1 cellular context compared by ENCODE assay signal in the genomic region with DNA sequence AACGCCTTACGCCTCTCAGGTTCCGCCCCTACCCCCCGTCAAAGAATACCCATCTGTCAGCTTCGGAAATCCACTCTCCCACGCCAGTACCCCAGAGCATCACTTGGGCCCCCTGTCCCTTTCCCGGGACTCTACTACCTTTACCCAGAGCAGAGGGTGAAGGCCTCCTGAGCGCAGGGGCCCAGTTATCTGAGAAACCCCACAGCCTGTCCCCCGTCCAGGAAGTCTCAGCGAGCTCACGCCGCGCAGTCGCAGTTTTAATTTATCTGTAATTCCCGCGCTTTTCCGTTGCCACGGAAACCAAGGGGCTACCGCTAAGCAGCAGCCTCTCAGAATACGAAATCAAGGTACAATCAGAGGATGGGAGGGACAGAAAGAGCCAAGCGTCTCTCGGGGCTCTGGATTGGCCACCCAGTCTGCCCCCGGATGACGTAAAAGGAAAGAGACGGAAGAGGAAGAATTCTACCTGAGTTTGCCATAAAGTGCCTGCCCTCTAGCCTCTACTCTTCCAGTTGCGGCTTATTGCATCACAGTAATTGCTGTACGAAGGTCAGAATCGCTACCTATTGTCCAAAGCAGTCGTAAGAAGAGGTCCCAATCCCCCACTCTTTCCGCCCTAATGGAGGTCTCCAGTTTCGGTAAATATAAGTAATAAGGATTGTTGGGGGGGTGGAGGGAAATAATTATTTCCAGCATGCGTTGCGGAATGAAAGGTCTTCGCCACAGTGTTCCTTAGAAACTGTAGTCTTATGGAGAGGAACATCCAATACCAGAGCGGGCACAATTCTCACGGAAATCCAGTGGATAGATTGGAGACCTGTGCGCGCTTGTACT.
A peak's percentile ranks its signal among the peaks of the same experiment; 100 is the strongest.
TF ChIP-seq lines count a peak whose summit lies in the region.

A gene (minus strand): TSS at position 232 of the 834 bp plus-strand sequence. CDS start 1,268 bp downstream, outside the sequence.

TF ChIP-seq in HepG2, 621 proteins besides CTCF, POLR2A, EP300 and RAD21 (continued from another document and continues in another):
- no peak for TF ChIP-seq ZNF577 (CRISPR knock-in tag; IDR thresholded peaks at IDR 0.05; ENCODE audit: borderline replicate concordance, low read depth)
- TF ChIP-seq ZNF891 (CRISPR knock-in tag; IDR thresholded peaks at IDR 0.05): 0 out of 2 replicates have a peak, but pooled peaks have one; percentile 22
- TF ChIP-seq, protein P1, sequence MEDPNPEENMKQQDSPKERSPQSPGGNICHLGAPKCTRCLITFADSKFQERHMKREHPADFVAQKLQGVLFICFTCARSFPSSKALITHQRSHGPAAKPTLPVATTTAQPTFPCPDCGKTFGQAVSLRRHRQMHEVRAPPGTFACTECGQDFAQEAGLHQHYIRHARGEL (CRISPR knock-in tag; IDR thresholded peaks at IDR 0.05): no peak
- peak; percentile 80; the same call in 1 of the 2 replicates for TF ChIP-seq MAZ (IDR thresholded peaks at IDR 0.05; ENCODE audit: borderline replicate concordance, low read depth, low read length)
- peak; percentile 66 for TF ChIP-seq MAZ (CRISPR knock-in tag; IDR thresholded peaks at IDR 0.05; ENCODE audit: low read depth)
- TF ChIP-seq ZNF607 (CRISPR knock-in tag; IDR thresholded peaks at IDR 0.05; ENCODE audit: borderline replicate concordance): no peak; the same call in 1 of the 2 replicates
- peak; percentile 92 for TF ChIP-seq BORCS8-MEF2B (CRISPR knock-in tag; IDR thresholded peaks at IDR 0.05)
- TF ChIP-seq RNF2 (conservative IDR thresholded peaks at IDR 0.05; ENCODE audit: low read depth): peak; percentile 65; the same call in 1 of the 2 replicates
- TF ChIP-seq KMT2B (CRISPR knock-in tag; IDR thresholded peaks at IDR 0.05): peak; percentile 68; the same call in 1 of the 2 replicates
- TF ChIP-seq FOXM1 (CRISPR knock-in tag; IDR thresholded peaks at IDR 0.05): no peak
- TF ChIP-seq CHCHD3 (CRISPR knock-in tag; IDR thresholded peaks at IDR 0.05): no peak
- TF ChIP-seq NR2F1 (CRISPR knock-in tag; IDR thresholded peaks at IDR 0.05): peak in 1 of 2 experiments; percentile 74; a peak in 3 of 4 replicates
- TF ChIP-seq ZNF713 (CRISPR knock-in tag; IDR thresholded peaks at IDR 0.05): no peak
- no peak for TF ChIP-seq ZNF510 (CRISPR knock-in tag; IDR thresholded peaks at IDR 0.05; ENCODE audit: low read depth)
- TF ChIP-seq, protein P2, sequence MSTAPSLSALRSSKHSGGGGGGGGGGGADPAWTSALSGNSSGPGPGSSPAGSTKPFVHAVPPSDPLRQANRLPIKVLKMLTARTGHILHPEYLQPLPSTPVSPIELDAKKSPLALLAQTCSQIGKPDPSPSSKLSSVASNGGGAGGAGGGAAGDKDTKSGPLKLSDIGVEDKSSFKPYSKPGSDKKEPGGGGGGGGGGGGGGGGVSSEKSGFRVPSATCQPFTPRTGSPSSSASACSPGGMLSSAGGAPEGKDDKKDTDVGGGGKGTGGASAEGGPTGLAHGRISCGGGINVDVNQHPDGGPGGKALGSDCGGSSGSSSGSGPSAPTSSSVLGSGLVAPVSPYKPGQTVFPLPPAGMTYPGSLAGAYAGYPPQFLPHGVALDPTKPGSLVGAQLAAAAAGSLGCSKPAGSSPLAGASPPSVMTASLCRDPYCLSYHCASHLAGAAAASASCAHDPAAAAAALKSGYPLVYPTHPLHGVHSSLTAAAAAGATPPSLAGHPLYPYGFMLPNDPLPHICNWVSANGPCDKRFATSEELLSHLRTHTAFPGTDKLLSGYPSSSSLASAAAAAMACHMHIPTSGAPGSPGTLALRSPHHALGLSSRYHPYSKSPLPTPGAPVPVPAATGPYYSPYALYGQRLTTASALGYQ (CRISPR knock-in tag; IDR thresholded peaks at IDR 0.05): peak; percentile 65
- TF ChIP-seq ZNF430 (CRISPR knock-in tag; IDR thresholded peaks at IDR 0.05): peak; percentile 81
- TF ChIP-seq ZFX (CRISPR knock-in tag; IDR thresholded peaks at IDR 0.05; ENCODE audit: low read depth): peak; percentile 84
- peak; percentile 94 for TF ChIP-seq ELF3 (CRISPR knock-in tag; IDR thresholded peaks at IDR 0.05)
- peak; percentile 100 for TF ChIP-seq HDAC1 (CRISPR knock-in tag; IDR thresholded peaks at IDR 0.05)
- TF ChIP-seq, protein P3, sequence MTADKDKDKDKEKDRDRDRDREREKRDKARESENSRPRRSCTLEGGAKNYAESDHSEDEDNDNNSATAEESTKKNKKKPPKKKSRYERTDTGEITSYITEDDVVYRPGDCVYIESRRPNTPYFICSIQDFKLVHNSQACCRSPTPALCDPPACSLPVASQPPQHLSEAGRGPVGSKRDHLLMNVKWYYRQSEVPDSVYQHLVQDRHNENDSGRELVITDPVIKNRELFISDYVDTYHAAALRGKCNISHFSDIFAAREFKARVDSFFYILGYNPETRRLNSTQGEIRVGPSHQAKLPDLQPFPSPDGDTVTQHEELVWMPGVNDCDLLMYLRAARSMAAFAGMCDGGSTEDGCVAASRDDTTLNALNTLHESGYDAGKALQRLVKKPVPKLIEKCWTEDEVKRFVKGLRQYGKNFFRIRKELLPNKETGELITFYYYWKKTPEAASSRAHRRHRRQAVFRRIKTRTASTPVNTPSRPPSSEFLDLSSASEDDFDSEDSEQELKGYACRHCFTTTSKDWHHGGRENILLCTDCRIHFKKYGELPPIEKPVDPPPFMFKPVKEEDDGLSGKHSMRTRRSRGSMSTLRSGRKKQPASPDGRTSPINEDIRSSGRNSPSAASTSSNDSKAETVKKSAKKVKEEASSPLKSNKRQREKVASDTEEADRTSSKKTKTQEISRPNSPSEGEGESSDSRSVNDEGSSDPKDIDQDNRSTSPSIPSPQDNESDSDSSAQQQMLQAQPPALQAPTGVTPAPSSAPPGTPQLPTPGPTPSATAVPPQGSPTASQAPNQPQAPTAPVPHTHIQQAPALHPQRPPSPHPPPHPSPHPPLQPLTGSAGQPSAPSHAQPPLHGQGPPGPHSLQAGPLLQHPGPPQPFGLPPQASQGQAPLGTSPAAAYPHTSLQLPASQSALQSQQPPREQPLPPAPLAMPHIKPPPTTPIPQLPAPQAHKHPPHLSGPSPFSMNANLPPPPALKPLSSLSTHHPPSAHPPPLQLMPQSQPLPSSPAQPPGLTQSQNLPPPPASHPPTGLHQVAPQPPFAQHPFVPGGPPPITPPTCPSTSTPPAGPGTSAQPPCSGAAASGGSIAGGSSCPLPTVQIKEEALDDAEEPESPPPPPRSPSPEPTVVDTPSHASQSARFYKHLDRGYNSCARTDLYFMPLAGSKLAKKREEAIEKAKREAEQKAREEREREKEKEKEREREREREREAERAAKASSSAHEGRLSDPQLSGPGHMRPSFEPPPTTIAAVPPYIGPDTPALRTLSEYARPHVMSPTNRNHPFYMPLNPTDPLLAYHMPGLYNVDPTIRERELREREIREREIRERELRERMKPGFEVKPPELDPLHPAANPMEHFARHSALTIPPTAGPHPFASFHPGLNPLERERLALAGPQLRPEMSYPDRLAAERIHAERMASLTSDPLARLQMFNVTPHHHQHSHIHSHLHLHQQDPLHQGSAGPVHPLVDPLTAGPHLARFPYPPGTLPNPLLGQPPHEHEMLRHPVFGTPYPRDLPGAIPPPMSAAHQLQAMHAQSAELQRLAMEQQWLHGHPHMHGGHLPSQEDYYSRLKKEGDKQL (CRISPR knock-in tag; IDR thresholded peaks at IDR 0.05; ENCODE audit: low read depth): peak; percentile 26; the same call in 1 of the 2 replicates
- peak; percentile 70; the same call in 1 of the 2 replicates for TF ChIP-seq SRF (IDR thresholded peaks at IDR 0.05; ENCODE audit: low read depth, low read length)
- peak in 1 of 2 experiments; percentile 98; a peak in 2 of 4 replicates for TF ChIP-seq KLF16 (CRISPR knock-in tag; IDR thresholded peaks at IDR 0.05)
- peak in 1 of 2 experiments; percentile 39; a peak in 1 of 4 replicates for TF ChIP-seq MAFK (conservative IDR thresholded peaks at IDR 0.05 in 1 of 2, IDR thresholded peaks at IDR 0.05 in 1 of 2; ENCODE audit: low read length in 2 of 2)
- peak; percentile 50; the same call in 1 of the 2 replicates for TF ChIP-seq ZNF260 (CRISPR knock-in tag; IDR thresholded peaks at IDR 0.05; ENCODE audit: borderline replicate concordance, low read depth)
- TF ChIP-seq, protein P4, sequence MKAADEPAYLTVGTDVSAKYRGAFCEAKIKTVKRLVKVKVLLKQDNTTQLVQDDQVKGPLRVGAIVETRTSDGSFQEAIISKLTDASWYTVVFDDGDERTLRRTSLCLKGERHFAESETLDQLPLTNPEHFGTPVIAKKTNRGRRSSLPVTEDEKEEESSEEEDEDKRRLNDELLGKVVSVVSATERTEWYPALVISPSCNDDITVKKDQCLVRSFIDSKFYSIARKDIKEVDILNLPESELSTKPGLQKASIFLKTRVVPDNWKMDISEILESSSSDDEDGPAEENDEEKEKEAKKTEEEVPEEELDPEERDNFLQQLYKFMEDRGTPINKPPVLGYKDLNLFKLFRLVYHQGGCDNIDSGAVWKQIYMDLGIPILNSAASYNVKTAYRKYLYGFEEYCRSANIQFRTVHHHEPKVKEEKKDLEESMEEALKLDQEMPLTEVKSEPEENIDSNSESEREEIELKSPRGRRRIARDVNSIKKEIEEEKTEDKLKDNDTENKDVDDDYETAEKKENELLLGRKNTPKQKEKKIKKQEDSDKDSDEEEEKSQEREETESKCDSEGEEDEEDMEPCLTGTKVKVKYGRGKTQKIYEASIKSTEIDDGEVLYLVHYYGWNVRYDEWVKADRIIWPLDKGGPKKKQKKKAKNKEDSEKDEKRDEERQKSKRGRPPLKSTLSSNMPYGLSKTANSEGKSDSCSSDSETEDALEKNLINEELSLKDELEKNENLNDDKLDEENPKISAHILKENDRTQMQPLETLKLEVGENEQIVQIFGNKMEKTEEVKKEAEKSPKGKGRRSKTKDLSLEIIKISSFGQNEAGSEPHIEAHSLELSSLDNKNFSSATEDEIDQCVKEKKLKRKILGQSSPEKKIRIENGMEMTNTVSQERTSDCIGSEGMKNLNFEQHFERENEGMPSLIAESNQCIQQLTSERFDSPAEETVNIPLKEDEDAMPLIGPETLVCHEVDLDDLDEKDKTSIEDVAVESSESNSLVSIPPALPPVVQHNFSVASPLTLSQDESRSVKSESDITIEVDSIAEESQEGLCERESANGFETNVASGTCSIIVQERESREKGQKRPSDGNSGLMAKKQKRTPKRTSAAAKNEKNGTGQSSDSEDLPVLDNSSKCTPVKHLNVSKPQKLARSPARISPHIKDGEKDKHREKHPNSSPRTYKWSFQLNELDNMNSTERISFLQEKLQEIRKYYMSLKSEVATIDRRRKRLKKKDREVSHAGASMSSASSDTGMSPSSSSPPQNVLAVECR (CRISPR knock-in tag; IDR thresholded peaks at IDR 0.05; ENCODE audit: borderline replicate concordance): peak; percentile 99
- TF ChIP-seq, protein P5, sequence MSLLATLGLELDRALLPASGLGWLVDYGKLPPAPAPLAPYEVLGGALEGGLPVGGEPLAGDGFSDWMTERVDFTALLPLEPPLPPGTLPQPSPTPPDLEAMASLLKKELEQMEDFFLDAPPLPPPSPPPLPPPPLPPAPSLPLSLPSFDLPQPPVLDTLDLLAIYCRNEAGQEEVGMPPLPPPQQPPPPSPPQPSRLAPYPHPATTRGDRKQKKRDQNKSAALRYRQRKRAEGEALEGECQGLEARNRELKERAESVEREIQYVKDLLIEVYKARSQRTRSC (CRISPR knock-in tag; IDR thresholded peaks at IDR 0.05; ENCODE audit: low read depth): no peak
- TF ChIP-seq, protein P6, sequence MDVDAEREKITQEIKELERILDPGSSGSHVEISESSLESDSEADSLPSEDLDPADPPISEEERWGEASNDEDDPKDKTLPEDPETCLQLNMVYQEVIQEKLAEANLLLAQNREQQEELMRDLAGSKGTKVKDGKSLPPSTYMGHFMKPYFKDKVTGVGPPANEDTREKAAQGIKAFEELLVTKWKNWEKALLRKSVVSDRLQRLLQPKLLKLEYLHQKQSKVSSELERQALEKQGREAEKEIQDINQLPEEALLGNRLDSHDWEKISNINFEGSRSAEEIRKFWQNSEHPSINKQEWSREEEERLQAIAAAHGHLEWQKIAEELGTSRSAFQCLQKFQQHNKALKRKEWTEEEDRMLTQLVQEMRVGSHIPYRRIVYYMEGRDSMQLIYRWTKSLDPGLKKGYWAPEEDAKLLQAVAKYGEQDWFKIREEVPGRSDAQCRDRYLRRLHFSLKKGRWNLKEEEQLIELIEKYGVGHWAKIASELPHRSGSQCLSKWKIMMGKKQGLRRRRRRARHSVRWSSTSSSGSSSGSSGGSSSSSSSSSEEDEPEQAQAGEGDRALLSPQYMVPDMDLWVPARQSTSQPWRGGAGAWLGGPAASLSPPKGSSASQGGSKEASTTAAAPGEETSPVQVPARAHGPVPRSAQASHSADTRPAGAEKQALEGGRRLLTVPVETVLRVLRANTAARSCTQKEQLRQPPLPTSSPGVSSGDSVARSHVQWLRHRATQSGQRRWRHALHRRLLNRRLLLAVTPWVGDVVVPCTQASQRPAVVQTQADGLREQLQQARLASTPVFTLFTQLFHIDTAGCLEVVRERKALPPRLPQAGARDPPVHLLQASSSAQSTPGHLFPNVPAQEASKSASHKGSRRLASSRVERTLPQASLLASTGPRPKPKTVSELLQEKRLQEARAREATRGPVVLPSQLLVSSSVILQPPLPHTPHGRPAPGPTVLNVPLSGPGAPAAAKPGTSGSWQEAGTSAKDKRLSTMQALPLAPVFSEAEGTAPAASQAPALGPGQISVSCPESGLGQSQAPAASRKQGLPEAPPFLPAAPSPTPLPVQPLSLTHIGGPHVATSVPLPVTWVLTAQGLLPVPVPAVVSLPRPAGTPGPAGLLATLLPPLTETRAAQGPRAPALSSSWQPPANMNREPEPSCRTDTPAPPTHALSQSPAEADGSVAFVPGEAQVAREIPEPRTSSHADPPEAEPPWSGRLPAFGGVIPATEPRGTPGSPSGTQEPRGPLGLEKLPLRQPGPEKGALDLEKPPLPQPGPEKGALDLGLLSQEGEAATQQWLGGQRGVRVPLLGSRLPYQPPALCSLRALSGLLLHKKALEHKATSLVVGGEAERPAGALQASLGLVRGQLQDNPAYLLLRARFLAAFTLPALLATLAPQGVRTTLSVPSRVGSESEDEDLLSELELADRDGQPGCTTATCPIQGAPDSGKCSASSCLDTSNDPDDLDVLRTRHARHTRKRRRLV (CRISPR knock-in tag; IDR thresholded peaks at IDR 0.05): no peak
- TF ChIP-seq, protein P7, sequence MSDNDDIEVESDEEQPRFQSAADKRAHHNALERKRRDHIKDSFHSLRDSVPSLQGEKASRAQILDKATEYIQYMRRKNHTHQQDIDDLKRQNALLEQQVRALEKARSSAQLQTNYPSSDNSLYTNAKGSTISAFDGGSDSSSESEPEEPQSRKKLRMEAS (IDR thresholded peaks at IDR 0.05): peak; percentile 95
- TF ChIP-seq CEBPG (CRISPR knock-in tag; IDR thresholded peaks at IDR 0.05): peak; percentile 99
- TF ChIP-seq ATF1 (CRISPR knock-in tag; IDR thresholded peaks at IDR 0.05): peak; percentile 100
- TF ChIP-seq IRF2 (CRISPR knock-in tag; IDR thresholded peaks at IDR 0.05): peak; percentile 91
- TF ChIP-seq, protein P8, sequence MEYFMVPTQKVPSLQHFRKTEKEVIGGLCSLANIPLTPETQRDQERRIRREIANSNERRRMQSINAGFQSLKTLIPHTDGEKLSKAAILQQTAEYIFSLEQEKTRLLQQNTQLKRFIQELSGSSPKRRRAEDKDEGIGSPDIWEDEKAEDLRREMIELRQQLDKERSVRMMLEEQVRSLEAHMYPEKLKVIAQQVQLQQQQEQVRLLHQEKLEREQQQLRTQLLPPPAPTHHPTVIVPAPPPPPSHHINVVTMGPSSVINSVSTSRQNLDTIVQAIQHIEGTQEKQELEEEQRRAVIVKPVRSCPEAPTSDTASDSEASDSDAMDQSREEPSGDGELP (IDR thresholded peaks at IDR 0.05; ENCODE audit: borderline replicate concordance, low read depth): no peak
- no peak for TF ChIP-seq ZNF10 (CRISPR knock-in tag; IDR thresholded peaks at IDR 0.05; ENCODE audit: borderline replicate concordance, low read depth)
